17 cellular contexts compared by ENCODE assay signal in the genomic region with DNA sequence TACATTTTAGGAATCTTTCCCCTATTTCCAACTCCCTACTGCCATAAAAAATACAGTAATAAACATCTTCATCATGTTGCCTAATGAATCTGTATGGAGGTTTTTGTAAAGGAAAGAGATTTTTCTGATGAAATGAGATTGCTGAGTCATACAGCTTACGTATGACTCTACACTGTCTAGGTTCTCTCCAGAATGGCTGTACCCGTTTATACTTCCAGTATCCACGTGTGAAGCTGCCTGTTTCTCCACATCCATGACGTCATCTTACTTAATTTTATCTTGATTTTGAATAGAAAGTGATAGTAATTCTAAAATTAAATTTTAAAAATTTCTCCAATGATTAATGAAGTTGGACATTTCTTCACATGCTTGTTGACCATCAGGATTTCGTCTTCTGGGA.
DNase-seq lines count a peak whose midpoint lies in the region; ATAC-seq and TF ChIP-seq lines count a peak whose summit lies in the region.
"Had no signal": no experiment of that assay in that cellular context is flagged by ENCODE, and none has a peak within 500 bp of the region (broad histone marks: within the 10 kb centered on the region; RNA-seq: fewer than 3 reads in every experiment).

No MANE protein-coding gene starts in this region.

- no peak overlapping the region for H2BK120ac ChIP-seq in mesenchymal stem cell (ENCODE audit: low read depth, low read length)

- no peak overlapping the region for H3K4ac ChIP-seq in mesenchymal stem cell (ENCODE audit: low read depth in 1 of 2, low read length in 2 of 2)

- no peak overlapping the region for H3K9ac ChIP-seq in mesenchymal stem cell (ENCODE audit: low read length)
- H3K9ac ChIP-seq: BLaER1 had no signal

- 81% methylated on average over 3 of the region's 5 CpGs for WGBS in mesenchymal stem cell
- WGBS in body of pancreas, 2 donors: 81 to 86% methylated on average over 5 of the region's 5 CpGs

- peaks cover 5% of the 10 kb centered on the region for H3K9me3 ChIP-seq in mesenchymal stem cell (ENCODE audit: control insufficient read depth, low read length)
- no peaks in the 10 kb centered on the region for H3K9me3 ChIP-seq in body of pancreas
- H3K9me3 ChIP-seq: BLaER1, suprapubic skin had no signal

- no peak overlapping the region for H3K14ac ChIP-seq in mesenchymal stem cell (ENCODE audit: low read length in 2 of 2)

- no peak overlapping the region for H3K27ac ChIP-seq in mesenchymal stem cell (ENCODE audit: low read length, poor library complexity, severe bottlenecking)
- H3K27ac ChIP-seq in body of pancreas: no peak overlapping the region
- H3K27ac ChIP-seq: BLaER1, suprapubic skin had no signal

- no peak overlapping the region for H4K8ac ChIP-seq in mesenchymal stem cell (ENCODE audit: low read length)

- ATAC-seq in GM19035 (IDR thresholded peaks at IDR 0.05; ENCODE audit: unreplicated experiment) (no peak), body of pancreas (no peak), GM21515 (IDR thresholded peaks at IDR 0.05; ENCODE audit: unreplicated experiment) (no peak)
- ATAC-seq: natural killer cell had no signal

- no peaks in the 10 kb centered on the region for H3K27me3 ChIP-seq in mesenchymal stem cell (ENCODE audit: control insufficient read depth in 1 of 2, insufficient read depth in 1 of 2, low read length in 2 of 2)
- H3K27me3 ChIP-seq in body of pancreas: no peaks in the 10 kb centered on the region
- H3K27me3 ChIP-seq: BLaER1, suprapubic skin had no signal

- H4K91ac ChIP-seq in mesenchymal stem cell (ENCODE audit: low read length): no peak overlapping the region

- no peak overlapping the region for H3K4me2 ChIP-seq in mesenchymal stem cell (ENCODE audit: low read length, poor library complexity, severe bottlenecking)
- H3K4me2 ChIP-seq: BLaER1 had no signal

- H2BK12ac ChIP-seq in mesenchymal stem cell (ENCODE audit: low read length in 2 of 2): no peak overlapping the region

- no peak overlapping the region for H2BK15ac ChIP-seq in mesenchymal stem cell (ENCODE audit: low read depth, poor library complexity, severe bottlenecking)

- H3K4me3 ChIP-seq in cardiac fibroblast (replicated peaks in 1 of 2; ENCODE audit: low read depth in 2 of 2, low read length in 2 of 2) (no peak overlapping the region), mesenchymal stem cell (ENCODE audit: insufficient read depth in 1 of 2, low read depth in 1 of 2, low read length in 2 of 2) (no peak overlapping the region), body of pancreas (no peak overlapping the region)
- H3K4me3 ChIP-seq: BLaER1, lung, suprapubic skin had no signal

- H3K4me1 ChIP-seq in mesenchymal stem cell (ENCODE audit: control insufficient read depth, insufficient read depth, low read depth, low read length) (no peaks in the 10 kb centered on the region), body of pancreas (no peaks in the 10 kb centered on the region)
- H3K4me1 ChIP-seq: BLaER1, suprapubic skin had no signal

- no peak overlapping the region for H3K23ac ChIP-seq in mesenchymal stem cell (ENCODE audit: low read length in 2 of 2)

- intact Hi-C loops in body of pancreas (cut with DNase I): no loop called here

- no peak overlapping the region for H2AK5ac ChIP-seq in mesenchymal stem cell (ENCODE audit: low read length, severe bottlenecking)

- no peak for TF ChIP-seq CTCF in cardiac fibroblast (IDR thresholded peaks at IDR 0.05; ENCODE audit: low read depth, low read length)
- TF ChIP-seq CTCF in body of pancreas (IDR thresholded peaks at IDR 0.05): no peak

- no peak overlapping the region for H3K18ac ChIP-seq in mesenchymal stem cell (ENCODE audit: low read depth in 1 of 2, low read length in 2 of 2)

- no peak for TF ChIP-seq POLR2A in body of pancreas (IDR thresholded peaks at IDR 0.05)

- no peaks in the 10 kb centered on the region for H3K79me1 ChIP-seq in mesenchymal stem cell (replicated peaks; ENCODE audit: low read length, poor library complexity, severe bottlenecking)

- H3K36me3 ChIP-seq in mesenchymal stem cell (ENCODE audit: control insufficient read depth in 1 of 2, insufficient read depth in 2 of 2, low read depth in 1 of 2, low read length in 2 of 2) (peaks cover 3 to 61% of the 10 kb centered on the region in 2 experiments), body of pancreas (replicated peaks in 1 of 2; ENCODE audit: insufficient read depth in 1 of 2, low read depth in 2 of 2) (no peaks in the 10 kb centered on the region)

- H2BK5ac ChIP-seq in mesenchymal stem cell (ENCODE audit: low read depth, low read length, poor library complexity, severe bottlenecking): no peak overlapping the region

- no peak overlapping the region for H2AFZ ChIP-seq in mesenchymal stem cell (ENCODE audit: low read depth, low read length)

- DNase-seq in EL (peak; percentile 21), OCI-M1 (lab: John Stamatoyannopoulos, UW) (peak; percentile 24), cardiac fibroblast (ENCODE audit: low read depth in 2 of 2) (peak; percentile 62 to 87), mesenchymal stem cell (peak; percentile 85), activated gamma-delta T cell treated with Interleukin-2 at 50 U/mL for 16 hours (no peak), body of pancreas (no peak)
- DNase-seq: activated CD4-positive, alpha-beta T cell treated with anti-CD3 and anti-CD28 coated beads for 48 hours; activated naive CD4-positive, alpha-beta T cell treated with anti-CD3 and anti-CD28 coated beads, Interleukin-2, amount 10 ng/mL, durations not matched to agents 7 days and 5 days; activated T-cell treated with anti-CD3 and anti-CD28 coated beads for 4 hours; Karpas-422; natural killer cell; NCI-H2029 treated with DMSO at 0.1 percent for 48 hours had no signal

Comparison
In these comparisons a context has a peak if more than half of its experiments do, and no peak if none do; other contexts are left out.
1. DNase-seq: peak in EL (single experiment), OCI-M1 (single experiment), cardiac fibroblast (2 of 2) and mesenchymal stem cell (single experiment); none in activated gamma-delta T cell treated with Interleukin-2 at 50 U/mL for 16 hours (single experiment) and body of pancreas (0 of 4).